Comparison of ENCODE assay signal across 27 cellular contexts in the genomic region with DNA sequence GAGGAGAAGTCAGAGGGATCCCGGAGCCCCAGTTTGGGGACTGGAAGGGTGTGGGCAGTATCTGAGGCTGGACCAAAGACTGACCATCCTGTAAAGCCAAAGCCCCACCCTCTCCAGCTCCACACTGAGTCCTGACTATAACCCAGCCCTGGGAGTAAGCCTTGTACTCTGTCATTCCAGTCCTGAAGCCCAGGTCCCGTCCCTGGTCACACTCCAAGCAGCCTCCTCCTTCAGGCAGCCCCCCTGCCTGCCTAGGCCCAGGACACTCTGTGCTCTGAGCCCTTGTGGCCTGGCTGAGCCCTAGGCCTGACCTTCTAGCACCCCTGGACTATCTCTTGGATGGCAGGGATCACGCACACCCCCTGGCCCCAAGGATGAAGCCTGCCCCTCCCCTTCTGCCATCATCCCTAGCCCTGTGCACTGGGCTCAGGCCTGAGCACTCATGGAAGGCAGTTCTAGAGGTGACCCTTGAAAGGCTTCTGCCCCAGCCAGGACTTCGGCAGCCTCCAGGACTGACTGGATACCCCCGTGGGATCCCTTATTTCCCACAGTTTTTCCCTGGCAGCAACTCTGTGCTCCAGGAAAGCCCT. TPM values are rescaled to one million over a fixed set of nuclear protein-coding genes. Genes with fewer than 3 reads are reported as not detected.
A peak's percentile ranks its signal among the peaks of the same experiment; 100 is the strongest.
DNase-seq lines count a peak whose midpoint lies in the region; FAIRE-seq and TF ChIP-seq lines count a peak whose summit lies in the region.
"Had no signal": no experiment of that assay in that cellular context is flagged by ENCODE, and none has a peak within 500 bp of the region (broad histone marks: within the 10 kb centered on the region; RNA-seq: fewer than 3 reads in every experiment).

No MANE protein-coding gene starts in this region.

- intact Hi-C loops in kidney (cut with DNase I) (no loop called here), sigmoid colon (cut with DNase I) (no loop called here)

- TF ChIP-seq POLR2A in sigmoid colon (IDR thresholded peaks at IDR 0.05) = no peak

- H3K9me3 ChIP-seq in kidney (ENCODE audit: control insufficient read depth in 1 of 2, low read length in 2 of 2) = no peaks in the 10 kb centered on the region
- no peaks in the 10 kb centered on the region for H3K9me3 ChIP-seq in sigmoid colon
- H3K9me3 ChIP-seq: BLaER1 treated with 17β-estradiol and CSF1 and Interleukin-3, amounts not matched to agents 10 nM and 100 nM; Caco-2; SJSA1 had no signal

- H3K4me1 ChIP-seq in kidney (ENCODE audit: control insufficient read depth in 1 of 2, insufficient read depth in 1 of 2, low read depth in 1 of 2, low read length in 2 of 2) (peaks cover 7 to 10% of the 10 kb centered on the region in 2 donors), sigmoid colon (peaks cover 0 to 14% (median 6%) of the 10 kb centered on the region in 4 donors)
- H3K4me1 ChIP-seq: Caco-2, SJSA1 had no signal

- no peaks in the 10 kb centered on the region for H3K27me3 ChIP-seq in H7 (ENCODE audit: control insufficient read depth, insufficient read depth, low read length)
- peaks cover 0 to 4% (median 0%) of the 10 kb centered on the region in 3 donors for H3K27me3 ChIP-seq in sigmoid colon
- H3K27me3 ChIP-seq: SJSA1 had no signal

- FAIRE-seq in kidney (lab: Jason Lieb, UNC) = no peak
- no peak for FAIRE-seq in RCC 7860 (lab: Jason Lieb, UNC)
- FAIRE-seq: GM12878, HepG2 had no signal

- TF ChIP-seq CTCF in kidney (IDR thresholded peaks at IDR 0.05; ENCODE audit: borderline replicate concordance, extremely low read depth, insufficient read depth) (no peak), sigmoid colon (IDR thresholded peaks at IDR 0.05) (no peak)

- WGBS in sigmoid colon, 2 donors = 84% methylated on average over 5 of the region's 5 CpGs

- H3K27ac ChIP-seq in kidney (ENCODE audit: low read depth in 2 of 2, low read length in 2 of 2) (no peak overlapping the region), sigmoid colon (no peak overlapping the region)
- H3K27ac ChIP-seq: BLaER1 treated with 17β-estradiol and CSF1 and Interleukin-3, amounts not matched to agents 10 nM and 100 nM; HL-60; SJSA1 had no signal

- DNase-seq in activated CD8-positive, alpha-beta memory T cell treated with anti-CD3 and anti-CD28 coated beads, Interleukin-2, amount 50 U/mL, for 48 hours = peak; percentile 45
- no peak for DNase-seq in activated CD8-positive, alpha-beta memory T cell treated with anti-CD3 and anti-CD28 coated beads for 24 hours
- DNase-seq in H7 (peak; percentile 48), kidney (peak; percentile 40), sigmoid colon (peak; percentile 45), RCC 7860 (ENCODE audit: low spot score) (no peak), NCI-H226 (no peak)
- no peak for DNase-seq in activated naive CD4-positive, alpha-beta T cell treated with anti-CD3 and anti-CD28 coated beads, Interleukin-2, amount 50 U/mL, for 16 hours
- DNase-seq: 8988T; CD4-positive, alpha-beta memory T cell; DND-41; HCEC 1CT; KBM-7; NCI-H1092 treated with DMSO at 0.1 percent for 48 hours; NCI-H1436 treated with DMSO at 0.1 percent for 48 hours; NCI-H2029 treated with DMSO at 0.1 percent for 48 hours; NCI-H345; NCI-H524; NCI-H774; NK-92 treated with Interleukin-12 subunit alpha and Interleukin-12 subunit beta, amount 100 ng/mL, for 24 hours had no signal

- no peak for TF ChIP-seq EP300 in sigmoid colon (IDR thresholded peaks at IDR 0.05)

- H3K36me3 ChIP-seq in H7 (replicated peaks; ENCODE audit: control insufficient read depth, insufficient read depth, low read length) (no peaks in the 10 kb centered on the region), kidney (ENCODE audit: control insufficient read depth in 1 of 2, insufficient read depth in 2 of 2, low read length in 2 of 2) (no peaks in the 10 kb centered on the region), sigmoid colon (no peaks in the 10 kb centered on the region)
- H3K36me3 ChIP-seq: BLaER1 treated with 17β-estradiol and CSF1 and Interleukin-3, amounts not matched to agents 10 nM and 100 nM; SJSA1 had no signal

- no peak overlapping the region for H3K4me3 ChIP-seq in H7 (ENCODE audit: insufficient read depth, low read depth, low read length)
- H3K4me3 ChIP-seq in kidney (ENCODE audit: low read length in 2 of 2) = no peak overlapping the region
- no peak overlapping the region for H3K4me3 ChIP-seq in sigmoid colon
- H3K4me3 ChIP-seq: BLaER1 treated with 17β-estradiol and CSF1 and Interleukin-3, amounts not matched to agents 10 nM and 100 nM; GM12878; SJSA1 had no signal

- H3K9ac ChIP-seq in kidney (ENCODE audit: low read length in 2 of 2) = no peak overlapping the region
- H3K9ac ChIP-seq: BLaER1 treated with 17β-estradiol and CSF1 and Interleukin-3, amounts not matched to agents 10 nM and 100 nM had no signal

RNA-seq across cellular contexts. Expression of a gene that starts 28.0 kb away (rescaled TPM):
- total RNA-seq in H7 (2014; rRNA removed; shearing (Covaris generic)) = 33.3 and 35.1 TPM in 2 replicates
- 0.22 TPM for total RNA-seq in kidney
- 2.7 TPM for polyA plus RNA-seq in kidney (ENCODE audit: insufficient read depth, low read depth, low replicate concordance)
- total RNA-seq in sigmoid colon = 1 to 10 TPM in 1 of 4 donors, not detected in 3; 2.5 TPM
- polyA plus RNA-seq in sigmoid colon = 1 to 10 TPM; 1.9 to 7.4 (median 6.0) TPM
- total RNA-seq: CD4-positive, alpha-beta memory T cell; GM12878; SJSA1 had no signal
- polyA plus RNA-seq: GM12878 had no signal

RNA-seq across cellular contexts. Expression of a gene that starts 38.7 kb away (rescaled TPM):
- 26.6 and 43.2 TPM in 2 replicates for total RNA-seq in H7 (2014; rRNA removed; shearing (Covaris generic))
- total RNA-seq in kidney = 3.7 TPM
- polyA plus RNA-seq in kidney (ENCODE audit: insufficient read depth, low read depth, low replicate concordance) = 1.7 TPM
- total RNA-seq in sigmoid colon = 10 to 100 TPM in 1 of 4 donors, 1 to 10 TPM in 3; 3.0 to 12.9 (median 7.5) TPM
- 1 to 10 TPM; 1.6 to 4.6 (median 4.2) TPM for polyA plus RNA-seq in sigmoid colon
- total RNA-seq: CD4-positive, alpha-beta memory T cell; GM12878; HepG2; HT-29; SJSA1 had no signal
- polyA plus RNA-seq: CD4-positive, alpha-beta memory T cell; GM12878; HepG2 had no signal

Comparison
In these comparisons a context has a peak if more than half of its experiments do, and no peak if none do; other contexts are left out.
1. DNase-seq: peak in activated CD8-positive, alpha-beta memory T cell treated with anti-CD3 and anti-CD28 coated beads, Interleukin-2, amount 50 U/mL, for 48 hours (single experiment), H7 (single experiment), kidney (single experiment) and sigmoid colon (single experiment); none in activated CD8-positive, alpha-beta memory T cell treated with anti-CD3 and anti-CD28 coated beads for 24 hours (single experiment), RCC 7860 (single experiment), NCI-H226 (single experiment) and activated naive CD4-positive, alpha-beta T cell treated with anti-CD3 and anti-CD28 coated beads, Interleukin-2, amount 50 U/mL, for 16 hours (single experiment).